In the genomic region with DNA sequence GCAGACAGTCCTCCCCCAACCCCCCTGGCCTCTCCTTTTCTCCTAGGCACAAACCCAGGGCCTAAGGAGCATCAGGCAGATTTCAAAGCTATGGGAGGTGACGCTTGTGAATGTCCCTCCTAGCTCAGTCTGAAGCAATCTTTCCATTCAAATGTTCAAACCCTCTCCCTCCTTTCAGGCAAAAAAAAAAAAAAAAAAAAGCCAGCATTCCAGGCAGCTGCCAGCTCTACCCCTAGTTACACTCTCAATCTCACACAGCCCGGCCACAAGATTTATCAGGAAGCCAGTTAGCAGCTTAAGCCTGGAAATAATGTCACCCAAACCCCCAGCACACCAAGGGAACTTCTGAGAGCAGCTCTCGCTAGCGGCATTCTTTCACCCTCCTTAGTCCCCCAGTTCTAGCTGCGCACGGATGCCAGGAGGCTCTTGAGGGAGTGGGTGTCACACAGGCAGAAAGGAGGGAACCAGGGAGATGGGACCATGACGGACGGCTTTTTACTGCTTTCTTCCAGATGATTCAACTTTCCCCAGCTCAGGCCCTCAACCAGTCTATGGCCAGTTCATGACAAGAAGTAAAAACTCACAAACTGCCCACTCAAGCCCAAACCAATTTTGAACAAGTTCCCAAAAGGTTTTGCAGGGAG, we compare ENCODE assay signal across 12 cellular contexts. TPM values are rescaled to one million over a fixed set of nuclear protein-coding genes. Genes with fewer than 3 reads are reported as not detected.
A peak's percentile ranks its signal among the peaks of the same experiment; 100 is the strongest.
DNase-seq lines count a peak whose midpoint lies in the region; ATAC-seq, FAIRE-seq and TF ChIP-seq lines count a peak whose summit lies in the region.
"Had no signal": no experiment of that assay in that cellular context is flagged by ENCODE, and none has a peak within 500 bp of the region (broad histone marks: within the 10 kb centered on the region; RNA-seq: fewer than 3 reads in every experiment).

No MANE protein-coding gene starts in this region.

- H3K27ac ChIP-seq in endothelial cell of umbilical vein (ENCODE audit: insufficient read depth, low read depth, low read length) (peak overlapping the region; percentile 62), osteoblast (ENCODE audit: low read depth, low read length) (peak overlapping the region; percentile 67)
- H3K27ac ChIP-seq: right lobe of liver had no signal

- intact Hi-C loops in Caco-2 (cut with micrococcal nuclease; ENCODE audit: unreplicated experiment) = no loop called here
- intact Hi-C loops in endothelial cell of umbilical vein (cut with micrococcal nuclease) = no loop called here

- peaks cover 53% of the 10 kb centered on the region for H3K36me3 Mint-ChIP-seq in Caco-2 (ENCODE audit: insufficient read depth, unreplicated experiment)

- FAIRE-seq in endothelial cell of umbilical vein (lab: Jason Lieb, UNC) = peak; percentile 76
- no peak for FAIRE-seq in GM12891 (lab: Jason Lieb, UNC)
- FAIRE-seq: islet of Langerhans had no signal

- H3K9me3 ChIP-seq in Caco-2 (no peaks in the 10 kb centered on the region), Loucy (ENCODE audit: insufficient read depth, low read depth, low read length) (no peaks in the 10 kb centered on the region), endothelial cell of umbilical vein (replicated peaks; ENCODE audit: control insufficient read depth, insufficient read depth, low read length) (no peaks in the 10 kb centered on the region), osteoblast (ENCODE audit: low read depth, low read length) (no peaks in the 10 kb centered on the region)
- H3K9me3 ChIP-seq: right lobe of liver had no signal

- no peak overlapping the region for H3K4me3 Mint-ChIP-seq in Caco-2 (ENCODE audit: unreplicated experiment)
- H3K4me3 Mint-ChIP-seq: stimulated activated naive CD8-positive, alpha-beta T cell treated with anti-CD3 and anti-CD28 coated beads, Interleukin-15, amount 100 ng/mL, for 72 hours had no signal

- ATAC-seq in GM21619 (IDR thresholded peaks at IDR 0.05; ENCODE audit: unreplicated experiment) (no peak), HG02970 (IDR thresholded peaks at IDR 0.05; ENCODE audit: low FRiP score, unreplicated experiment) (no peak), GM21367 (IDR thresholded peaks at IDR 0.05; ENCODE audit: unreplicated experiment) (no peak)
- ATAC-seq: right lobe of liver; stimulated activated naive CD8-positive, alpha-beta T cell treated with anti-CD3 and anti-CD28 coated beads, Interleukin-15, amount 100 ng/mL, for 72 hours had no signal

- CTCF ChIA-PET in Caco-2 (lab: Charles Lee) (interaction anchor here (0.5 to 1.0 kb wide), 3 partner anchors 18 to 1995 kb away, joined by 3 to 6 read pairs (median 5); no protein-coding TSS in a partner anchor), endothelial cell of umbilical vein (lab: Charles Lee) (interaction anchor here (1.1 to 7.9 kb wide), 4 partner anchors 8 to 51 kb away, joined by 3 to 105 read pairs (median 20); partner anchors contain the start of genes CHAF1A and MPND)

- H3K4me3 ChIP-seq in Caco-2 (ENCODE audit: low read depth, low read length) (no peak overlapping the region), Loucy (ENCODE audit: low read length, poor library complexity, severe bottlenecking) (no peak overlapping the region), endothelial cell of umbilical vein (replicated peaks in 1 of 3; ENCODE audit: insufficient read depth in 1 of 3, low read depth in 1 of 3, low read length in 3 of 3) (no peak overlapping the region), osteoblast (ENCODE audit: insufficient read depth, low read length) (peak overlapping the region; percentile 15)
- H3K4me3 ChIP-seq: right lobe of liver had no signal

- H3K9me2 ChIP-seq in Loucy (replicated peaks; ENCODE audit: low read depth, low read length) = no peaks in the 10 kb centered on the region

- peak overlapping the region; percentile 44 for H3K27ac Mint-ChIP-seq in Caco-2 (ENCODE audit: unreplicated experiment)

- peak overlapping the region; percentile 7 for H3K9ac ChIP-seq in Loucy (ENCODE audit: low read depth, low read length, poor library complexity, severe bottlenecking)
- H3K9ac ChIP-seq in endothelial cell of umbilical vein (replicated peaks; ENCODE audit: extremely low read depth, insufficient read depth, low read length) = peak overlapping the region; percentile 21

- H3K4me1 ChIP-seq in Caco-2 = peaks cover 41% of the 10 kb centered on the region
- H3K4me1 ChIP-seq in Loucy (ENCODE audit: insufficient read depth, low read length, poor library complexity, severe bottlenecking) = peaks cover 40% of the 10 kb centered on the region
- peaks cover 70% of the 10 kb centered on the region for H3K4me1 ChIP-seq in endothelial cell of umbilical vein (ENCODE audit: control insufficient read depth, extremely low read depth, insufficient read depth, low read length)
- H3K4me1 ChIP-seq in osteoblast (ENCODE audit: insufficient read depth, low read length) = peaks cover 64% of the 10 kb centered on the region

- TF ChIP-seq CTCF in Caco-2 (IDR thresholded peaks at IDR 0.05; ENCODE audit: insufficient read depth in 1 of 2, low read depth in 1 of 2, low read length in 1 of 2, severe bottlenecking in 1 of 2, unreplicated experiment in 1 of 2) (no peak), Loucy (conservative IDR thresholded peaks at IDR 0.05; ENCODE audit: low read length) (no peak), endothelial cell of umbilical vein (IDR thresholded peaks at IDR 0.05; ENCODE audit: extremely low read depth in 1 of 2, insufficient read depth in 1 of 2, low read depth in 1 of 2, low read length in 2 of 2) (no peak), osteoblast (IDR thresholded peaks at IDR 0.05; ENCODE audit: extremely low read depth, low read depth, low read length) (no peak)

- H3K9me3 Mint-ChIP-seq in Caco-2 (ENCODE audit: unreplicated experiment) = no peaks in the 10 kb centered on the region
- H3K9me3 Mint-ChIP-seq: stimulated activated naive CD8-positive, alpha-beta T cell treated with anti-CD3 and anti-CD28 coated beads, Interleukin-15, amount 100 ng/mL, for 72 hours had no signal

- no peaks in the 10 kb centered on the region for H3K9me1 ChIP-seq in endothelial cell of umbilical vein (replicated peaks; ENCODE audit: control insufficient read depth, extremely low read depth, insufficient read depth, low read length)

- POLR2A ChIA-PET in Caco-2 (lab: Charles Lee) (interaction anchor here (1.0 kb wide), 1 partner anchor 18 kb away, joined by 10 read pairs; no protein-coding TSS in a partner anchor), endothelial cell of umbilical vein (lab: Charles Lee) (interaction anchor here (0.6 to 1.3 kb wide), 4 partner anchors 8 to 253 kb away, joined by 3 to 5 read pairs (median 4); partner anchors contain the start of gene MPND)

- BruUV-seq in Caco-2 (replicated peaks; lab: Mats Ljungman, UMichigan) = no TSS peak
- no TSS peak for BruUV-seq in endothelial cell of umbilical vein (replicated peaks; lab: Mats Ljungman, UMichigan)

- H3K4me1 Mint-ChIP-seq in Caco-2 (ENCODE audit: low read depth, unreplicated experiment) = peaks cover 27% of the 10 kb centered on the region

- H3K27me3 ChIP-seq in Caco-2 (replicated peaks; ENCODE audit: control insufficient read depth, insufficient read depth, low read length) = no peaks in the 10 kb centered on the region
- H3K27me3 ChIP-seq in Loucy (ENCODE audit: insufficient read depth, low read length, poor library complexity, severe bottlenecking) = no peaks in the 10 kb centered on the region
- no peaks in the 10 kb centered on the region for H3K27me3 ChIP-seq in endothelial cell of umbilical vein (ENCODE audit: control insufficient read depth in 2 of 2, insufficient read depth in 2 of 2, low read length in 2 of 2)
- no peaks in the 10 kb centered on the region for H3K27me3 ChIP-seq in osteoblast (ENCODE audit: insufficient read depth, low read length)
- H3K27me3 ChIP-seq: right lobe of liver had no signal

- H2AFZ ChIP-seq in Loucy (ENCODE audit: low read length) (no peak overlapping the region), endothelial cell of umbilical vein (ENCODE audit: low read depth, low read length) (no peak overlapping the region), osteoblast (ENCODE audit: low read length) (no peak overlapping the region)

- TF ChIP-seq POLR2A in endothelial cell of umbilical vein (IDR thresholded peaks at IDR 0.05; ENCODE audit: low read depth, low read length) = no peak
- TF ChIP-seq POLR2A in GM12891 (IDR thresholded peaks at IDR 0.05; ENCODE audit: low read depth, low read length) = no peak

- dilution Hi-C loops in endothelial cell of umbilical vein (cut with MboI; ENCODE audit: extremely low pct_ligation_motif_present, low sequenced_read_pairs) = no loop called here

- H3K36me3 ChIP-seq in Caco-2 (ENCODE audit: control insufficient read depth, insufficient read depth, low read length) = peaks cover 1% of the 10 kb centered on the region
- H3K36me3 ChIP-seq in Loucy (ENCODE audit: insufficient read depth, low read length) = peaks cover 6% of the 10 kb centered on the region; the same call in 1 of the 2 replicates
- H3K36me3 ChIP-seq in endothelial cell of umbilical vein (ENCODE audit: control insufficient read depth in 2 of 2, extremely low read depth in 1 of 2, insufficient read depth in 2 of 2, low read length in 2 of 2) = peaks cover 2 to 7% of the 10 kb centered on the region in 2 experiments
- peaks cover 10% of the 10 kb centered on the region for H3K36me3 ChIP-seq in osteoblast (ENCODE audit: insufficient read depth, low read length)

- H3K27me3 Mint-ChIP-seq in Caco-2 (ENCODE audit: insufficient read depth, unreplicated experiment) = no peaks in the 10 kb centered on the region
- H3K27me3 Mint-ChIP-seq: stimulated activated naive CD8-positive, alpha-beta T cell treated with anti-CD3 and anti-CD28 coated beads, Interleukin-15, amount 100 ng/mL, for 72 hours had no signal

- H3F3A ChIP-seq in Loucy (ENCODE audit: low read depth) = no peaks in the 10 kb centered on the region

- H3K79me2 ChIP-seq in Loucy (ENCODE audit: insufficient read depth, low read length) (peaks cover 93% of the 10 kb centered on the region), endothelial cell of umbilical vein (ENCODE audit: control insufficient read depth, insufficient read depth, low read length) (peaks cover 83% of the 10 kb centered on the region), osteoblast (ENCODE audit: insufficient read depth, low read length) (peaks cover 100% of the 10 kb centered on the region)

- peaks cover 72% of the 10 kb centered on the region for H4K20me1 ChIP-seq in Loucy (ENCODE audit: insufficient read depth, low read length, poor library complexity, severe bottlenecking)
- no peaks in the 10 kb centered on the region for H4K20me1 ChIP-seq in endothelial cell of umbilical vein (replicated peaks; ENCODE audit: control insufficient read depth, extremely low read depth, insufficient read depth, low read length)
- H4K20me1 ChIP-seq in osteoblast (ENCODE audit: insufficient read depth, low read length) = peaks cover 93% of the 10 kb centered on the region

- H3K4me2 ChIP-seq in Loucy (ENCODE audit: low read depth, low read length, poor library complexity, severe bottlenecking) (peak overlapping the region; percentile 25), endothelial cell of umbilical vein (ENCODE audit: insufficient read depth, low read length) (peak overlapping the region; percentile 45), osteoblast (ENCODE audit: insufficient read depth, low read length) (peak overlapping the region; percentile 50)

- DNase-seq in Caco-2 = no peak
- DNase-seq in endothelial cell of umbilical vein (ENCODE audit: low read depth, low spot score) = peak; percentile 61
- peak; percentile 85 for DNase-seq in osteoblast (ENCODE audit: insufficient read length, low spot score, missing footprints)
- DNase-seq in GM12891 (ENCODE audit: insufficient read length, low spot score) = no peak
- DNase-seq: activated T-cell treated with anti-CD3 and anti-CD28 coated beads, Interleukin-2, amount 50 U/mL, for 48 hours; stimulated activated naive CD8-positive, alpha-beta T cell treated with anti-CD3 and anti-CD28 coated beads, Interleukin-15, amount 100 ng/mL, for 72 hours had no signal

RNA-seq across cellular contexts. Expression of gene SH3GL1, which starts 6.3 kb away (rescaled TPM):
- total RNA-seq in Caco-2 (2022) (91.3 and 91.5 TPM in 2 replicates), endothelial cell of umbilical vein (143 and 153 TPM in 2 replicates), osteoblast (83.2 and 84.9 TPM in 2 replicates)
- polyA plus RNA-seq in endothelial cell of umbilical vein = 145 and 191 TPM in 2 replicates
- 113 and 139 TPM in 2 replicates for polyA plus RNA-seq in endothelial cell of umbilical vein (2011; cell fraction: cytosol; rRNA removed)
- 94.1 and 103 TPM in 2 replicates for polyA plus RNA-seq in endothelial cell of umbilical vein (2011; cell fraction: nucleus; rRNA removed)
- 124 and 164 TPM in 2 replicates for polyA plus RNA-seq in endothelial cell of umbilical vein (2012)
- polyA minus RNA-seq in endothelial cell of umbilical vein = 51.2 and 68.4 TPM in 2 replicates
- 43.0 TPM for polyA minus RNA-seq in endothelial cell of umbilical vein (2011; cell fraction: cytosol; rRNA and poly(A)+ RNA removed)
- polyA minus RNA-seq in endothelial cell of umbilical vein (2011; cell fraction: nucleus; rRNA and poly(A)+ RNA removed) = 32.8 and 43.7 TPM in 2 replicates
- 25.7 TPM for polyA plus RNA-seq in GM12891 (2012; ENCODE audit: low read depth, missing spikeins)

RNA-seq across cellular contexts. Expression of gene CHAF1A, which starts 8.4 kb away (rescaled TPM):
- total RNA-seq in Caco-2 (2022) (53.9 and 63.1 TPM in 2 replicates), endothelial cell of umbilical vein (44.5 and 47.8 TPM in 2 replicates), osteoblast (3.6 and 5.6 TPM in 2 replicates)
- 19.5 and 32.1 TPM in 2 replicates for polyA plus RNA-seq in endothelial cell of umbilical vein
- 22.2 and 23.4 TPM in 2 replicates for polyA plus RNA-seq in endothelial cell of umbilical vein (2011; cell fraction: cytosol; rRNA removed)
- polyA plus RNA-seq in endothelial cell of umbilical vein (2011; cell fraction: nucleus; rRNA removed) = 32.5 and 36.1 TPM in 2 replicates
- polyA plus RNA-seq in endothelial cell of umbilical vein (2012) = 16.4 and 24.5 TPM in 2 replicates
- polyA minus RNA-seq in endothelial cell of umbilical vein = 11.2 and 20.1 TPM in 2 replicates
- polyA minus RNA-seq in endothelial cell of umbilical vein (2011; cell fraction: cytosol; rRNA and poly(A)+ RNA removed) = 70.6 TPM
- polyA minus RNA-seq in endothelial cell of umbilical vein (2011; cell fraction: nucleus; rRNA and poly(A)+ RNA removed) = 20.4 and 33.6 TPM in 2 replicates
- polyA plus RNA-seq in GM12891 (2012; ENCODE audit: low read depth, missing spikeins) = 21.8 TPM

RNA-seq across cellular contexts. Expression of gene MPND, which starts 50.7 kb away (rescaled TPM):
- total RNA-seq in Caco-2 (2022) = 34.9 and 35.7 TPM in 2 replicates
- total RNA-seq in endothelial cell of umbilical vein = 21.1 and 22.1 TPM in 2 replicates
- polyA plus RNA-seq in endothelial cell of umbilical vein = 13.8 and 14.8 TPM in 2 replicates
- 9.0 and 11.6 TPM in 2 replicates for polyA plus RNA-seq in endothelial cell of umbilical vein (2011; cell fraction: cytosol; rRNA removed)
- 6.7 and 7.7 TPM in 2 replicates for polyA plus RNA-seq in endothelial cell of umbilical vein (2011; cell fraction: nucleus; rRNA removed)
- polyA plus RNA-seq in endothelial cell of umbilical vein (2012) = 13.3 and 22.7 TPM in 2 replicates
- polyA minus RNA-seq in endothelial cell of umbilical vein = 7.7 and 11.2 TPM in 2 replicates
- polyA minus RNA-seq in endothelial cell of umbilical vein (2011; cell fraction: cytosol; rRNA and poly(A)+ RNA removed) = 8.4 TPM
- polyA minus RNA-seq in endothelial cell of umbilical vein (2011; cell fraction: nucleus; rRNA and poly(A)+ RNA removed) = 1.8 and 6.9 TPM in 2 replicates
- total RNA-seq in osteoblast = 6.8 and 6.9 TPM in 2 replicates
- polyA plus RNA-seq in GM12891 (2012; ENCODE audit: low read depth, missing spikeins) = 14.6 TPM

RNA-seq across cellular contexts. Expression of gene STAP2, which starts 55.4 kb away (rescaled TPM):
- total RNA-seq in Caco-2 (2022) (70.7 and 71.6 TPM in 2 replicates), endothelial cell of umbilical vein (11.8 and 12.2 TPM in 2 replicates), osteoblast (2.4 and 2.5 TPM in 2 replicates)
- polyA plus RNA-seq in endothelial cell of umbilical vein = 21.7 and 21.8 TPM in 2 replicates
- polyA plus RNA-seq in endothelial cell of umbilical vein (2011; cell fraction: cytosol; rRNA removed) = 14.2 and 17.3 TPM in 2 replicates
- 20.5 and 24.1 TPM in 2 replicates for polyA plus RNA-seq in endothelial cell of umbilical vein (2011; cell fraction: nucleus; rRNA removed)
- 7.2 and 18.3 TPM in 2 replicates for polyA plus RNA-seq in endothelial cell of umbilical vein (2012)
- polyA minus RNA-seq in endothelial cell of umbilical vein = 8.1 and 11.6 TPM in 2 replicates
- polyA minus RNA-seq in endothelial cell of umbilical vein (2011; cell fraction: cytosol; rRNA and poly(A)+ RNA removed) = not detected
- polyA minus RNA-seq in endothelial cell of umbilical vein (2011; cell fraction: nucleus; rRNA and poly(A)+ RNA removed) = 3.0 and 6.0 TPM in 2 replicates
- polyA plus RNA-seq in GM12891 (2012; ENCODE audit: low read depth, missing spikeins) = 6.7 TPM

Comparison
In these comparisons a context has a peak if more than half of its experiments do, and no peak if none do; other contexts are left out.
1. DNase-seq: peak in endothelial cell of umbilical vein (single experiment) and osteoblast (single experiment); none in Caco-2 (0 of 2) and GM12891 (single experiment).
2. Peak in every context shown above with its lines, with median percentiles within 50 percentile points of each other: H3K4me2 ChIP-seq.